In genomic region chr4:68577590-68577989, GRCh38 we compare ENCODE assay signal across 1 cellular context.
TF ChIP-seq lines count a peak whose summit lies in the region.

No MANE protein-coding gene starts in this region.

TF ChIP-seq in HCT116, 20 proteins besides CTCF, POLR2A, EP300 and RAD21 (continued from another document):
- TF ChIP-seq, protein P1, sequence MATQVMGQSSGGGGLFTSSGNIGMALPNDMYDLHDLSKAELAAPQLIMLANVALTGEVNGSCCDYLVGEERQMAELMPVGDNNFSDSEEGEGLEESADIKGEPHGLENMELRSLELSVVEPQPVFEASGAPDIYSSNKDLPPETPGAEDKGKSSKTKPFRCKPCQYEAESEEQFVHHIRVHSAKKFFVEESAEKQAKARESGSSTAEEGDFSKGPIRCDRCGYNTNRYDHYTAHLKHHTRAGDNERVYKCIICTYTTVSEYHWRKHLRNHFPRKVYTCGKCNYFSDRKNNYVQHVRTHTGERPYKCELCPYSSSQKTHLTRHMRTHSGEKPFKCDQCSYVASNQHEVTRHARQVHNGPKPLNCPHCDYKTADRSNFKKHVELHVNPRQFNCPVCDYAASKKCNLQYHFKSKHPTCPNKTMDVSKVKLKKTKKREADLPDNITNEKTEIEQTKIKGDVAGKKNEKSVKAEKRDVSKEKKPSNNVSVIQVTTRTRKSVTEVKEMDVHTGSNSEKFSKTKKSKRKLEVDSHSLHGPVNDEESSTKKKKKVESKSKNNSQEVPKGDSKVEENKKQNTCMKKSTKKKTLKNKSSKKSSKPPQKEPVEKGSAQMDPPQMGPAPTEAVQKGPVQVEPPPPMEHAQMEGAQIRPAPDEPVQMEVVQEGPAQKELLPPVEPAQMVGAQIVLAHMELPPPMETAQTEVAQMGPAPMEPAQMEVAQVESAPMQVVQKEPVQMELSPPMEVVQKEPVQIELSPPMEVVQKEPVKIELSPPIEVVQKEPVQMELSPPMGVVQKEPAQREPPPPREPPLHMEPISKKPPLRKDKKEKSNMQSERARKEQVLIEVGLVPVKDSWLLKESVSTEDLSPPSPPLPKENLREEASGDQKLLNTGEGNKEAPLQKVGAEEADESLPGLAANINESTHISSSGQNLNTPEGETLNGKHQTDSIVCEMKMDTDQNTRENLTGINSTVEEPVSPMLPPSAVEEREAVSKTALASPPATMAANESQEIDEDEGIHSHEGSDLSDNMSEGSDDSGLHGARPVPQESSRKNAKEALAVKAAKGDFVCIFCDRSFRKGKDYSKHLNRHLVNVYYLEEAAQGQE (IDR thresholded peaks at IDR 0.05; ENCODE audit: low read depth): no peak
- TF ChIP-seq, protein P2, sequence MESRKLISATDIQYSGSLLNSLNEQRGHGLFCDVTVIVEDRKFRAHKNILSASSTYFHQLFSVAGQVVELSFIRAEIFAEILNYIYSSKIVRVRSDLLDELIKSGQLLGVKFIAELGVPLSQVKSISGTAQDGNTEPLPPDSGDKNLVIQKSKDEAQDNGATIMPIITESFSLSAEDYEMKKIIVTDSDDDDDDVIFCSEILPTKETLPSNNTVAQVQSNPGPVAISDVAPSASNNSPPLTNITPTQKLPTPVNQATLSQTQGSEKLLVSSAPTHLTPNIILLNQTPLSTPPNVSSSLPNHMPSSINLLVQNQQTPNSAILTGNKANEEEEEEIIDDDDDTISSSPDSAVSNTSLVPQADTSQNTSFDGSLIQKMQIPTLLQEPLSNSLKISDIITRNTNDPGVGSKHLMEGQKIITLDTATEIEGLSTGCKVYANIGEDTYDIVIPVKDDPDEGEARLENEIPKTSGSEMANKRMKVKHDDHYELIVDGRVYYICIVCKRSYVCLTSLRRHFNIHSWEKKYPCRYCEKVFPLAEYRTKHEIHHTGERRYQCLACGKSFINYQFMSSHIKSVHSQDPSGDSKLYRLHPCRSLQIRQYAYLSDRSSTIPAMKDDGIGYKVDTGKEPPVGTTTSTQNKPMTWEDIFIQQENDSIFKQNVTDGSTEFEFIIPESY (IDR thresholded peaks at IDR 0.05; ENCODE audit: extremely low read depth, insufficient replicate concordance, low read length): no peak
